16 cellular contexts compared by ENCODE assay signal in the genomic region with DNA sequence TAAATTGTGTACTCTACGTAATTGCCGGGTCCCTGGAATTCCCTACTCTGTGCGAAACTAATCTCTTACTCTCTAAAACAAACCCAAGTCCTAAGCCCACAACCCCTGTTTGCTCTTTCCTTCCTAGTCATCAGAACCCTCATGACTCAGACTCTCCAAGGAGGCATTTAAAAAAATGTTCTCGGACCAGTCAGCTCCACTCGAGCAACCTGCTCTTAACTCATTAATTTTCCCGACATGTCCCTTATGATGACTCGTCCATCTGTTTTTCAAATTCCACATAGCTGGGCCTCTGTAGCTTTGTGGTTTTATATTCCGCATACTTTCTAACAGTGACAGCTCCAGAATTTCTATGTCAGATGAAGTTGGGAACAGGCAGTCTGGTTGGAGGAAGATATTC. TPM values are rescaled to one million over a fixed set of nuclear protein-coding genes. Genes with fewer than 3 reads are reported as not detected.
DNase-seq lines count a peak whose midpoint lies in the region; ATAC-seq, FAIRE-seq and TF ChIP-seq lines count a peak whose summit lies in the region.
"Had no signal": no experiment of that assay in that cellular context is flagged by ENCODE, and none has a peak within 500 bp of the region (broad histone marks: within the 10 kb centered on the region; RNA-seq: fewer than 3 reads in every experiment).

No MANE protein-coding gene starts in this region.

- TF ChIP-seq POLR2A in HepG2 (IDR thresholded peaks at IDR 0.05; ENCODE audit: insufficient read depth in 1 of 2, low read depth in 2 of 2, low read length in 2 of 2) (no peak), right lobe of liver (IDR thresholded peaks at IDR 0.05) (no peak), vagina (IDR thresholded peaks at IDR 0.05) (no peak), tibial nerve (IDR thresholded peaks at IDR 0.05) (no peak)

- FAIRE-seq in HepG2 (lab: Jason Lieb, UNC), result no peak
- FAIRE-seq: GM12892 had no signal

- H3K36me3 ChIP-seq in HepG2 (replicated peaks in 1 of 2; ENCODE audit: control insufficient read depth in 1 of 2, insufficient read depth in 2 of 2, low read length in 2 of 2) (no peaks in the 10 kb centered on the region), right lobe of liver (no peaks in the 10 kb centered on the region), vagina (no peaks in the 10 kb centered on the region), OCI-LY7 (ENCODE audit: insufficient read depth, low read length) (no peaks in the 10 kb centered on the region), tibial nerve (no peaks in the 10 kb centered on the region)
- H3K36me3 ChIP-seq: BE2C had no signal

- H2AFZ ChIP-seq in HepG2 (ENCODE audit: low read length) (no peak overlapping the region), OCI-LY7 (ENCODE audit: low read length) (no peak overlapping the region)

- H3K4me2 ChIP-seq in HepG2 (ENCODE audit: low read depth, low read length), result no peak overlapping the region
- no peak overlapping the region for H3K4me2 ChIP-seq in OCI-LY7 (ENCODE audit: low read length)

- no peaks in the 10 kb centered on the region for H3K79me2 ChIP-seq in HepG2 (ENCODE audit: insufficient read depth, low read length)
- no peaks in the 10 kb centered on the region for H3K79me2 ChIP-seq in OCI-LY7 (ENCODE audit: insufficient read depth, low read depth, low read length)

- H4K20me1 ChIP-seq in HepG2 (ENCODE audit: insufficient read depth, low read length) (no peaks in the 10 kb centered on the region), OCI-LY7 (ENCODE audit: insufficient read depth, low read length) (no peaks in the 10 kb centered on the region)

- H3K9me2 ChIP-seq in OCI-LY7 (ENCODE audit: insufficient read depth, low read length), result no peaks in the 10 kb centered on the region

- WGBS in HepG2 (ENCODE audit: low lambda C conversion rate), result 5% methylated on average over 8 of the region's 8 CpGs
- 52% methylated on average over 8 of the region's 8 CpGs for WGBS in right lobe of liver (ENCODE audit: insufficient coverage, low coverage, low lambda C conversion rate, missing lambda C conversion rate)
- WGBS in tibial nerve, 2 donors, result 36 to 45% methylated on average over 8 of the region's 8 CpGs

- no peak overlapping the region for H3K27ac ChIP-seq in HepG2 (ENCODE audit: extremely low read length, insufficient read depth, low read length)
- H3K27ac ChIP-seq in right lobe of liver, result no peak overlapping the region
- H3K27ac ChIP-seq in vagina, result no peak overlapping the region
- H3K27ac ChIP-seq in OCI-LY7 (ENCODE audit: low read depth, low read length, poor library complexity, severe bottlenecking), result no peak overlapping the region
- no peak overlapping the region for H3K27ac ChIP-seq in tibial nerve

- H3K27me3 ChIP-seq in HepG2 (ENCODE audit: control insufficient read depth in 1 of 2, insufficient read depth in 2 of 2, low read length in 2 of 2) (peaks cover 0 to 12% of the 10 kb centered on the region in 2 experiments; a peak in 2 of 5 replicates), right lobe of liver (no peaks in the 10 kb centered on the region), vagina (no peaks in the 10 kb centered on the region), tibial nerve (no peaks in the 10 kb centered on the region)

- POLR2A ChIA-PET in HepG2 (lab: Yijun Ruan, JAX), result no interaction called here
- POLR2A ChIA-PET in OCI-LY7 (lab: Charles Lee), result no interaction called here

- no peak for TF ChIP-seq EP300 in HepG2 (IDR thresholded peaks at IDR 0.05; ENCODE audit: low read depth in 2 of 2, low read length in 2 of 2)
- TF ChIP-seq EP300 in HepG2 (CRISPR knock-in tag; IDR thresholded peaks at IDR 0.05; ENCODE audit: borderline replicate concordance), result no peak
- no peak for TF ChIP-seq EP300 in tibial nerve (IDR thresholded peaks at IDR 0.05)

- no peak for ATAC-seq in HepG2
- ATAC-seq in right lobe of liver, result no peak
- ATAC-seq: naive thymus-derived CD4-positive, alpha-beta T cell had no signal

- TF ChIP-seq CTCF in HepG2 (CRISPR knock-in tag; IDR thresholded peaks at IDR 0.05) (no peak), right lobe of liver (IDR thresholded peaks at IDR 0.05) (no peak), vagina (IDR thresholded peaks at IDR 0.05) (no peak), OCI-LY7 (conservative IDR thresholded peaks at IDR 0.05; ENCODE audit: low read length) (no peak), tibial nerve (IDR thresholded peaks at IDR 0.05) (no peak)

- BruUV-seq in HepG2 (replicated peaks; lab: Mats Ljungman, UMichigan) (no TSS peak), OCI-LY7 (replicated peaks; lab: Mats Ljungman, UMichigan) (no TSS peak)

- no peak for TF ChIP-seq RAD21 in HepG2 (CRISPR knock-in tag; IDR thresholded peaks at IDR 0.05)

- in situ Hi-C loops in HepG2 (cut with HindIII; ENCODE audit: extremely low pct_ligation_motif_present, low pct_unique_long_range_greater_than_20kb), result no loop called here

- CTCF ChIA-PET in HepG2 (lab: Yijun Ruan, JAX; ENCODE audit: low intra/inter-chr PET ratio, low total read pairs) (no interaction called here), OCI-LY7 (lab: Charles Lee; ENCODE audit: unreplicated experiment) (no interaction called here)

- H3K4me1 ChIP-seq in HepG2 (ENCODE audit: insufficient read depth, low read length) (peaks cover 22% of the 10 kb centered on the region), right lobe of liver (no peaks in the 10 kb centered on the region), vagina (no peaks in the 10 kb centered on the region), OCI-LY7 (ENCODE audit: insufficient read depth, low read length, poor library complexity, severe bottlenecking) (no peaks in the 10 kb centered on the region), tibial nerve (no peaks in the 10 kb centered on the region)
- H3K4me1 ChIP-seq: BE2C had no signal

- intact Hi-C loops in HepG2 (cut with micrococcal nuclease; ENCODE audit: unreplicated experiment), result no loop called here
- intact Hi-C loops in right lobe of liver (cut with DNase I), result no loop called here
- intact Hi-C loops in vagina (cut with DNase I), result no loop called here
- intact Hi-C loops in OCI-LY7 (cut with micrococcal nuclease; ENCODE audit: unreplicated experiment), result no loop called here

- H3K4me3 ChIP-seq in HepG2 (replicated peaks in 1 of 3; ENCODE audit: insufficient read depth in 1 of 3, low read depth in 2 of 3, low read length in 3 of 3) (no peak overlapping the region), right lobe of liver (no peak overlapping the region), vagina (no peak overlapping the region), OCI-LY7 (ENCODE audit: low read depth, low read length, poor library complexity, severe bottlenecking) (no peak overlapping the region), tibial nerve (no peak overlapping the region)

- no peak for DNase-seq in HepG2 (ENCODE audit: low spot score)
- no peak for DNase-seq in right lobe of liver
- peak; percentile 96 for DNase-seq in amniotic epithelial cell (ENCODE audit: low read depth)
- peak; percentile 4 for DNase-seq in glomerular endothelial cell (ENCODE audit: extremely low read depth, low read depth, low spot score)
- DNase-seq in midbrain (lab: John Stamatoyannopoulos, UW), result no peak
- no peak for DNase-seq in vagina (ENCODE audit: extremely low spot score in 2 of 2)
- DNase-seq in OCI-LY7 (ENCODE audit: low spot score), result no peak
- no peak for DNase-seq in tibial nerve (ENCODE audit: low spot score in 2 of 2)
- DNase-seq: activated CD4-positive, alpha-beta T cell treated with anti-CD3 and anti-CD28 coated beads for 1 hour; activated naive CD4-positive, alpha-beta T cell treated with anti-CD3 and anti-CD28 coated beads, Interleukin-2, amount 10 ng/mL, durations not matched to agents 7 days and 5 days; BE2C; naive thymus-derived CD4-positive, alpha-beta T cell; NCI-H1092 treated with DMSO at 0.1 percent for 48 hours; stimulated activated CD4-positive, alpha-beta T cell treated with anti-CD3 and anti-CD28 coated beads, Interleukin-4, amount 100 ng/mL, for 24 hours had no signal

- H3K9me3 ChIP-seq in HepG2 (ENCODE audit: low read length), result no peaks in the 10 kb centered on the region
- H3K9me3 ChIP-seq in right lobe of liver, result no peaks in the 10 kb centered on the region
- no peaks in the 10 kb centered on the region for H3K9me3 ChIP-seq in vagina
- no peaks in the 10 kb centered on the region for H3K9me3 ChIP-seq in OCI-LY7 (ENCODE audit: low read length)
- no peaks in the 10 kb centered on the region for H3K9me3 ChIP-seq in tibial nerve
- H3K9me3 ChIP-seq: BE2C had no signal

- H3K9ac ChIP-seq in HepG2 (ENCODE audit: insufficient read depth, low read depth, low read length), result no peak overlapping the region

RNA-seq across cellular contexts. Expression of gene MUC22, which starts 2.6 kb away (rescaled TPM):
- total RNA-seq in HepG2 (2016; rRNA removed; fragmentation: Illumina TruSeq; extraction: Trizol), result not detected in 2 replicates
- total RNA-seq in HepG2 (2016; cell fraction: cytosol; rRNA removed; fragmentation: Illumina TruSeq; extraction: Trizol; ENCODE audit: low read depth), result not detected in 2 replicates
- total RNA-seq in HepG2 (2016; cell fraction: insoluble cytoplasmic fraction; rRNA removed; fragmentation: Illumina TruSeq; extraction: Trizol), result not detected in 2 replicates
- not detected in 2 replicates for total RNA-seq in HepG2 (2016; cell fraction: membrane; rRNA removed; fragmentation: Illumina TruSeq; extraction: Trizol)
- total RNA-seq in HepG2 (2016; cell fraction: nucleus; rRNA removed; fragmentation: Illumina TruSeq; extraction: Trizol), result not detected in 2 replicates
- not detected in 2 replicates for polyA plus RNA-seq in HepG2 (2011; rRNA removed)
- not detected in 2 replicates for polyA plus RNA-seq in HepG2 (2011; cell fraction: cytosol; rRNA removed)
- polyA plus RNA-seq in HepG2 (2011; cell fraction: nucleus; rRNA removed), result not detected in 2 replicates
- not detected in 2 replicates for polyA plus RNA-seq in HepG2 (2012)
- not detected in 2 replicates for polyA plus RNA-seq in HepG2 (2016; cell fraction: cytosol; fragmentation: Illumina TruSeq; extraction: Trizol; ENCODE audit: low read depth)
- polyA plus RNA-seq in HepG2 (2016; cell fraction: insoluble cytoplasmic fraction; fragmentation: Illumina TruSeq; extraction: Trizol; ENCODE audit: low read depth), result not detected in 2 replicates
- not detected in 2 replicates for polyA plus RNA-seq in HepG2 (2016; cell fraction: membrane; fragmentation: Illumina TruSeq; extraction: Trizol; ENCODE audit: low read depth)
- polyA plus RNA-seq in HepG2 (2016; cell fraction: nucleus; fragmentation: Illumina TruSeq; extraction: Trizol; ENCODE audit: insufficient read depth, low read depth), result not detected in 2 replicates
- 0.05 TPM in 1 of 2 replicates, not detected in the other for polyA minus RNA-seq in HepG2 (2011; rRNA and poly(A)+ RNA removed; ENCODE audit: low replicate concordance)
- not detected in 2 replicates for polyA minus RNA-seq in HepG2 (2011; cell fraction: cytosol; rRNA and poly(A)+ RNA removed)
- not detected in 2 replicates for polyA minus RNA-seq in HepG2 (2011; cell fraction: nucleus; rRNA and poly(A)+ RNA removed)
- total RNA-seq in right lobe of liver, result not detected
- not detected in 2 replicates for total RNA-seq in glomerular endothelial cell
- total RNA-seq in vagina, result 2.9 TPM
- not detected in 2 replicates for total RNA-seq in OCI-LY7 (2014; rRNA removed; shearing (Covaris generic))
- not detected in 2 replicates for total RNA-seq in OCI-LY7 (2022)
- total RNA-seq in tibial nerve, result not detected
- total RNA-seq: naive thymus-derived CD4-positive, alpha-beta T cell; ureter had no signal
- polyA plus RNA-seq: naive thymus-derived CD4-positive, alpha-beta T cell had no signal

RNA-seq across cellular contexts. Expression of gene MUC21, which starts 24.2 kb away (rescaled TPM):
- total RNA-seq in HepG2 (2016; rRNA removed; fragmentation: Illumina TruSeq; extraction: Trizol), result not detected in 2 replicates
- total RNA-seq in HepG2 (2016; cell fraction: cytosol; rRNA removed; fragmentation: Illumina TruSeq; extraction: Trizol; ENCODE audit: low read depth), result not detected in 2 replicates
- total RNA-seq in HepG2 (2016; cell fraction: insoluble cytoplasmic fraction; rRNA removed; fragmentation: Illumina TruSeq; extraction: Trizol), result not detected in 2 replicates
- not detected in 2 replicates for total RNA-seq in HepG2 (2016; cell fraction: membrane; rRNA removed; fragmentation: Illumina TruSeq; extraction: Trizol)
- total RNA-seq in HepG2 (2016; cell fraction: nucleus; rRNA removed; fragmentation: Illumina TruSeq; extraction: Trizol), result not detected in 2 replicates
- polyA plus RNA-seq in HepG2 (2011; rRNA removed), result not detected in 2 replicates
- not detected in 2 replicates for polyA plus RNA-seq in HepG2 (2011; cell fraction: cytosol; rRNA removed)
- polyA plus RNA-seq in HepG2 (2011; cell fraction: nucleus; rRNA removed), result not detected in 2 replicates
- polyA plus RNA-seq in HepG2 (2012), result not detected in 2 replicates
- not detected in 2 replicates for polyA plus RNA-seq in HepG2 (2016; cell fraction: cytosol; fragmentation: Illumina TruSeq; extraction: Trizol; ENCODE audit: low read depth)
- not detected in 2 replicates for polyA plus RNA-seq in HepG2 (2016; cell fraction: insoluble cytoplasmic fraction; fragmentation: Illumina TruSeq; extraction: Trizol; ENCODE audit: low read depth)
- polyA plus RNA-seq in HepG2 (2016; cell fraction: membrane; fragmentation: Illumina TruSeq; extraction: Trizol; ENCODE audit: low read depth), result not detected in 2 replicates
- polyA plus RNA-seq in HepG2 (2016; cell fraction: nucleus; fragmentation: Illumina TruSeq; extraction: Trizol; ENCODE audit: insufficient read depth, low read depth), result not detected in 2 replicates
- polyA minus RNA-seq in HepG2 (2011; rRNA and poly(A)+ RNA removed; ENCODE audit: low replicate concordance), result not detected in 2 replicates
- polyA minus RNA-seq in HepG2 (2011; cell fraction: cytosol; rRNA and poly(A)+ RNA removed), result not detected in 2 replicates
- polyA minus RNA-seq in HepG2 (2011; cell fraction: nucleus; rRNA and poly(A)+ RNA removed), result not detected in 2 replicates
- total RNA-seq in right lobe of liver, result under 1 TPM in 1 of 6 experiments, not detected in 5; 0.11 TPM
- total RNA-seq in glomerular endothelial cell, result not detected in 2 replicates
- 207 TPM for total RNA-seq in vagina
- not detected in 2 replicates for total RNA-seq in OCI-LY7 (2014; rRNA removed; shearing (Covaris generic))
- not detected in 2 replicates for total RNA-seq in OCI-LY7 (2022)
- total RNA-seq in tibial nerve, result not detected
- total RNA-seq: naive thymus-derived CD4-positive, alpha-beta T cell; ureter had no signal
- polyA plus RNA-seq: naive thymus-derived CD4-positive, alpha-beta T cell had no signal

Comparison
In these comparisons a context has a peak if more than half of its experiments do, and no peak if none do; other contexts are left out.
1. DNase-seq: peak in amniotic epithelial cell (single experiment) and glomerular endothelial cell (single experiment); none in HepG2 (single experiment), right lobe of liver (0 of 3), midbrain (single experiment), vagina (0 of 2), OCI-LY7 (single experiment) and tibial nerve (0 of 2).
2. RNA of gene MUC21, which starts 24.2 kb away (total RNA-seq): 207 TPM in vagina (single experiment); not detected in HepG2, 0.11 TPM in right lobe of liver, not detected in glomerular endothelial cell, not detected in OCI-LY7 and not detected in tibial nerve; every median in the first group is over 100 times any median in the second.